1 cellular context compared by ENCODE assay signal in the genomic region with DNA sequence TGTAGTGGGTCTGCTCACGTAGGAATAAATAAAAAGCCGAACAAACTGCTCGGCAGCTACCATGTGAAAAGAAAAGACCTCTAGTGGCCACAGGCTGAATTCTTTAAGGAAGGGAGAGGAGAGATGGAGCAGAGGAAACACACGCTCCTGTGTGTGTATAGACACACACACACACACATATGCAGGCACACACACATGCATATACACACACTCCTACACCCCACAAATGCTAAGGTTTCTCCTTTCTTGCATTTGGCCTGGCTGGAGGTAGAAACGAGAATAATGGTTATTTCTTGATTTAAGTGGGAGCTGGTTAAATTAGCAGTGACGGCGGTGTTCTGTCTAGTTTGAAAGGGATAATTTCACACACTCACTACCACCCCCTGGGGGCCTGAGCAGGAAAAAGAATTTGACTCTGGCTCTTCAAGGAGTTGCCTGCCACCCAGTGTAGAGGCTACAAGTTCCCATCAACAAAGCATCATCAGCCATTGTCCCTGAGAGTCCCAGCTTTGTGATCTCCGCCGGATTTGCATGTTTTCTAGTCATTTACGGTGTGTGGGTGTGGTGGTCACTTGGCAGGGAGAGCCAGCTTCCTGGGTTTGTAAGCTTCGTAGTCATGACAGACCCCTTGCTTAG.
TF ChIP-seq lines count a peak whose summit lies in the region.

A gene (minus strand): TSS at position 78 of the 636 bp plus-strand sequence. CDS start 96,597 bp downstream, outside the sequence.

TF ChIP-seq in H1, 55 proteins besides CTCF, POLR2A, EP300 and RAD21 (continued from another document):
- TF ChIP-seq NANOG (IDR thresholded peaks at IDR 0.05; ENCODE audit: insufficient read depth, low read depth, low read length, poor library complexity, severe bottlenecking) (peak; percentile 56), CHD1 (IDR thresholded peaks at IDR 0.05; ENCODE audit: low read depth, low read length) (no peak), CREB1 (IDR thresholded peaks at IDR 0.05) (peak; percentile 52)
- TF ChIP-seq, protein P1, sequence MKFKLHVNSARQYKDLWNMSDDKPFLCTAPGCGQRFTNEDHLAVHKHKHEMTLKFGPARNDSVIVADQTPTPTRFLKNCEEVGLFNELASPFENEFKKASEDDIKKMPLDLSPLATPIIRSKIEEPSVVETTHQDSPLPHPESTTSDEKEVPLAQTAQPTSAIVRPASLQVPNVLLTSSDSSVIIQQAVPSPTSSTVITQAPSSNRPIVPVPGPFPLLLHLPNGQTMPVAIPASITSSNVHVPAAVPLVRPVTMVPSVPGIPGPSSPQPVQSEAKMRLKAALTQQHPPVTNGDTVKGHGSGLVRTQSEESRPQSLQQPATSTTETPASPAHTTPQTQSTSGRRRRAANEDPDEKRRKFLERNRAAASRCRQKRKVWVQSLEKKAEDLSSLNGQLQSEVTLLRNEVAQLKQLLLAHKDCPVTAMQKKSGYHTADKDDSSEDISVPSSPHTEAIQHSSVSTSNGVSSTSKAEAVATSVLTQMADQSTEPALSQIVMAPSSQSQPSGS (IDR thresholded peaks at IDR 0.05; ENCODE audit: low read length), result peak; percentile 61; the same call in 1 of the 2 replicates
